Comparison of ENCODE assay signal across 38 cellular contexts in genomic region chr22:47966316-47966715, GRCh38.
"Had no signal": no experiment of that assay in that cellular context is flagged by ENCODE, and none has a peak within 500 bp of the region (broad histone marks: within the 10 kb centered on the region; RNA-seq: fewer than 3 reads in every experiment).

No MANE protein-coding gene starts in this region.

- H3K36me3 Mint-ChIP-seq: activated CD4-positive, alpha-beta memory T cell treated with anti-CD3 and anti-CD28 coated beads for 36 hours; activated naive CD4-positive, alpha-beta T cell treated with anti-CD3 and anti-CD28 coated beads, Interleukin-2, amount 10 ng/mL, durations not matched to agents 7 days and 5 days; activated naive CD4-positive, alpha-beta T cell treated with anti-CD3 and anti-CD28 coated beads, Interleukin-2, amount 50 U/mL, for 24 hours; activated naive CD8-positive, alpha-beta T cell; activated naive CD8-positive, alpha-beta T cell treated with anti-CD3 and anti-CD28 coated beads, Interleukin-2, amount 10 ng/mL, durations not matched to agents 7 days and 5 days; brain had no signal

- H3K27me3 ChIP-seq: ascending aorta, cardiac muscle cell had no signal

- H3K4me3 ChIP-seq: ascending aorta, cardiac muscle cell had no signal

- H3K27ac ChIP-seq: ascending aorta, cardiac muscle cell, VCaP had no signal

- H3K4me1 Mint-ChIP-seq: activated B cell treated with CpG ODN at 0.5 μM for 24 hours; activated CD4-positive, alpha-beta T cell treated with anti-CD3 and anti-CD28 coated beads for 36 hours; activated naive CD4-positive, alpha-beta T cell treated with anti-CD3 and anti-CD28 coated beads, Interleukin-2, amount 10 ng/mL, durations not matched to agents 7 days and 5 days; activated naive CD4-positive, alpha-beta T cell treated with anti-CD3 and anti-CD28 coated beads, Interleukin-2, amount 50 U/mL, for 24 hours; activated naive CD8-positive, alpha-beta T cell treated with anti-CD3 and anti-CD28 coated beads, Interleukin-2, amount 10 ng/mL, durations not matched to agents 7 days and 5 days; activated naive CD8-positive, alpha-beta T cell treated with anti-CD3 and anti-CD28 coated beads, Interleukin-2, amount 50 U/mL, for 24 hours; brain; central memory CD8-positive, alpha-beta T cell had no signal

- H3K4me3 Mint-ChIP-seq: activated B cell treated with CpG ODN at 0.5 μM for 24 hours; activated CD4-positive, alpha-beta memory T cell treated with anti-CD3 and anti-CD28 coated beads for 36 hours; activated CD4-positive, alpha-beta T cell treated with anti-CD3 and anti-CD28 coated beads for 36 hours; activated CD8-positive, alpha-beta T cell treated with anti-CD3 and anti-CD28 coated beads for 36 hours; activated naive CD4-positive, alpha-beta T cell treated with anti-CD3 and anti-CD28 coated beads, Interleukin-2, amount 10 ng/mL, durations not matched to agents 7 days and 5 days; activated naive CD4-positive, alpha-beta T cell treated with anti-CD3 and anti-CD28 coated beads, Interleukin-2, amount 50 U/mL, for 24 hours; activated naive CD8-positive, alpha-beta T cell; activated naive CD8-positive, alpha-beta T cell treated with anti-CD3 and anti-CD28 coated beads, Interleukin-2, amount 10 ng/mL, durations not matched to agents 7 days and 5 days; activated naive CD8-positive, alpha-beta T cell treated with anti-CD3 and anti-CD28 coated beads, Interleukin-2, amount 50 U/mL, for 24 hours; activated T-cell treated with anti-CD3 and anti-CD28 coated beads, Interleukin-2, amount 50 U/mL, for 4 hours; activated T-cell treated with anti-CD3 and anti-CD28 coated beads, Interleukin-2, amount 50 U/mL, for 72 hours; activated T-helper 1 cell treated with anti-CD3 and anti-CD28 coated beads, Interleukin-12 subunit alpha, Interleukin-12 subunit beta, Interleukin-2, Interleukin-4 antibody, amounts not matched to agents 30 ng/mL and 10 ng/mL and 1 ng/mL, durations not matched to agents 14 hours and 24 hours and 36 hours; brain; central memory CD8-positive, alpha-beta T cell; T-helper 1 cell treated with Interleukin-12 subunit alpha and Interleukin-12 subunit beta and Interleukin-4 antibody, amounts not matched to agents 30 μg/mL and 1 μg/mL, for 36 hours; T-helper 2 cell treated with Interferon-gamma antibody and Interleukin-4, amounts not matched to agents 5 μg/mL and 100 μg/mL, for 36 hours had no signal

- H3K9me3 ChIP-seq: ascending aorta had no signal

- H3K27ac Mint-ChIP-seq: activated B cell treated with CpG ODN at 0.5 μM for 24 hours; activated CD4-positive, alpha-beta memory T cell treated with anti-CD3 and anti-CD28 coated beads for 36 hours; activated CD4-positive, alpha-beta T cell treated with anti-CD3 and anti-CD28 coated beads for 36 hours; activated CD8-positive, alpha-beta T cell treated with anti-CD3 and anti-CD28 coated beads for 36 hours; activated naive CD4-positive, alpha-beta T cell treated with anti-CD3 and anti-CD28 coated beads, Interleukin-2, amount 10 ng/mL, durations not matched to agents 7 days and 5 days; activated naive CD4-positive, alpha-beta T cell treated with anti-CD3 and anti-CD28 coated beads, Interleukin-2, amount 50 U/mL, for 24 hours; activated naive CD8-positive, alpha-beta T cell; activated naive CD8-positive, alpha-beta T cell treated with anti-CD3 and anti-CD28 coated beads, Interleukin-2, amount 10 ng/mL, durations not matched to agents 7 days and 5 days; activated naive CD8-positive, alpha-beta T cell treated with anti-CD3 and anti-CD28 coated beads, Interleukin-2, amount 50 U/mL, for 24 hours; activated T-cell treated with anti-CD3 and anti-CD28 coated beads, Interleukin-2, amount 50 U/mL, for 72 hours; activated T-helper 1 cell treated with anti-CD3 and anti-CD28 coated beads, Interleukin-12 subunit alpha, Interleukin-12 subunit beta, Interleukin-2, Interleukin-4 antibody, amounts not matched to agents 30 ng/mL and 10 ng/mL and 1 ng/mL, durations not matched to agents 14 hours and 24 hours and 36 hours; activated T-helper 2 cell treated with anti-CD3 and anti-CD28 coated beads, Interferon-gamma antibody, Interleukin-2, Interleukin-4, amounts not matched to agents 10 μg/mL and 5 μg/mL and 100 μg/mL, durations not matched to agents 14 hours and 24 hours and 36 hours; brain; T-helper 1 cell treated with Interleukin-12 subunit alpha and Interleukin-12 subunit beta and Interleukin-4 antibody, amounts not matched to agents 30 μg/mL and 1 μg/mL, for 36 hours; T-helper 2 cell treated with Interferon-gamma antibody and Interleukin-4, amounts not matched to agents 5 μg/mL and 100 μg/mL, for 36 hours had no signal

- H3K9me3 Mint-ChIP-seq: activated B cell treated with CpG ODN at 0.5 μM for 24 hours; activated CD4-positive, alpha-beta memory T cell treated with anti-CD3 and anti-CD28 coated beads for 36 hours; activated CD8-positive, alpha-beta T cell treated with anti-CD3 and anti-CD28 coated beads for 36 hours; activated naive CD4-positive, alpha-beta T cell treated with anti-CD3 and anti-CD28 coated beads, Interleukin-2, amount 50 U/mL, for 24 hours; activated naive CD8-positive, alpha-beta T cell treated with anti-CD3 and anti-CD28 coated beads, Interleukin-2, amount 10 ng/mL, durations not matched to agents 7 days and 5 days; activated naive CD8-positive, alpha-beta T cell treated with anti-CD3 and anti-CD28 coated beads, Interleukin-2, amount 50 U/mL, for 24 hours; activated T-cell treated with anti-CD3 and anti-CD28 coated beads, Interleukin-2, amount 50 U/mL, for 4 hours; activated T-cell treated with anti-CD3 and anti-CD28 coated beads, Interleukin-2, amount 50 U/mL, for 72 hours; activated T-helper 1 cell treated with anti-CD3 and anti-CD28 coated beads, Interleukin-12 subunit alpha, Interleukin-12 subunit beta, Interleukin-2, Interleukin-4 antibody, amounts not matched to agents 30 ng/mL and 10 ng/mL and 1 ng/mL, durations not matched to agents 14 hours and 24 hours and 36 hours; activated T-helper 2 cell treated with anti-CD3 and anti-CD28 coated beads, Interferon-gamma antibody, Interleukin-2, Interleukin-4, amounts not matched to agents 10 μg/mL and 5 μg/mL and 100 μg/mL, durations not matched to agents 14 hours and 24 hours and 36 hours; central memory CD8-positive, alpha-beta T cell; T-helper 1 cell treated with Interleukin-12 subunit alpha and Interleukin-12 subunit beta and Interleukin-4 antibody, amounts not matched to agents 30 μg/mL and 1 μg/mL, for 36 hours; T-helper 2 cell treated with Interferon-gamma antibody and Interleukin-4, amounts not matched to agents 5 μg/mL and 100 μg/mL, for 36 hours had no signal

- H3K27me3 Mint-ChIP-seq: activated B cell treated with CpG ODN at 0.5 μM for 24 hours; activated CD4-positive, alpha-beta memory T cell treated with anti-CD3 and anti-CD28 coated beads for 36 hours; activated naive CD4-positive, alpha-beta T cell treated with anti-CD3 and anti-CD28 coated beads, Interleukin-2, amount 10 ng/mL, durations not matched to agents 7 days and 5 days had no signal

- ATAC-seq: activated CD4-positive, alpha-beta T cell treated with anti-CD3 and anti-CD28 coated beads for 36 hours; activated CD8-positive, alpha-beta T cell treated with anti-CD3 and anti-CD28 coated beads for 36 hours; activated naive CD8-positive, alpha-beta T cell treated with anti-CD3 and anti-CD28 coated beads, Interleukin-2, amount 50 U/mL, for 24 hours; activated T-cell treated with anti-CD3 and anti-CD28 coated beads, Interleukin-2, amount 50 U/mL, for 4 hours; activated T-cell treated with anti-CD3 and anti-CD28 coated beads, Interleukin-2, amount 50 U/mL, for 72 hours had no signal

- H3K36me3 ChIP-seq: ascending aorta, cardiac muscle cell had no signal

- DNase-seq: activated B cell treated with CpG ODN at 0.5 μM for 24 hours; activated CD4-positive, alpha-beta memory T cell treated with anti-CD3 and anti-CD28 coated beads for 36 hours; activated CD4-positive, alpha-beta T cell treated with anti-CD3 and anti-CD28 coated beads for 36 hours; activated CD4-positive, alpha-beta T cell treated with anti-CD3 and anti-CD28 coated beads for 48 hours; activated CD4-positive, alpha-beta T cell treated with anti-CD3 and anti-CD28 coated beads, Interleukin-2, amount 50 U/mL, for 1 hour; activated CD4-positive, alpha-beta T cell treated with anti-CD3 and anti-CD28 coated beads, Interleukin-2, amount 50 U/mL, for 4 hours; activated CD4-positive, CD25-positive, alpha-beta regulatory T cell treated with anti-CD3 and anti-CD28 coated beads, Interleukin-2, amount 50 U/mL, for 72 hours; activated CD8-positive, alpha-beta memory T cell treated with anti-CD3 and anti-CD28 coated beads, Interleukin-2, amount 50 U/mL, for 4 hours; activated CD8-positive, alpha-beta T cell treated with anti-CD3 and anti-CD28 coated beads for 36 hours; activated effector memory CD4-positive, alpha-beta T cell treated with Interleukin-2 at 50 U/mL for 16 hours; activated gamma-delta T cell; activated naive CD4-positive, alpha-beta T cell treated with anti-CD3 and anti-CD28 coated beads, Interleukin-2, amount 10 ng/mL, durations not matched to agents 7 days and 5 days; activated naive CD4-positive, alpha-beta T cell treated with Interleukin-2 at 50 U/mL for 16 hours; activated naive CD8-positive, alpha-beta T cell treated with anti-CD3 and anti-CD28 coated beads, Interleukin-2, amount 10 ng/mL, durations not matched to agents 7 days and 5 days; activated naive CD8-positive, alpha-beta T cell treated with anti-CD3 and anti-CD28 coated beads, Interleukin-2, amount 50 U/mL, for 24 hours; activated T-cell treated with anti-CD3 and anti-CD28 coated beads for 4 hours; activated T-cell treated with anti-CD3 and anti-CD28 coated beads, Interleukin-2, amount 50 U/mL, for 1 hour; activated T-cell treated with anti-CD3 and anti-CD28 coated beads, Interleukin-2, amount 50 U/mL, for 4 hours; activated T-cell treated with anti-CD3 and anti-CD28 coated beads, Interleukin-2, amount 50 U/mL, for 72 hours; amygdala; anterior cingulate cortex; caudate nucleus; cerebellar nuclear complex; SW 1271; T-helper 1 cell; T-helper 2 cell; T-helper 9 cell had no signal

- H3K4me1 ChIP-seq: ascending aorta had no signal
